In genomic region chr4:104897297-104897645, GRCh38 we compare ENCODE assay signal across 20 cellular contexts.
A peak's percentile ranks its signal among the peaks of the same experiment; 100 is the strongest.
DNase-seq lines count a peak whose midpoint lies in the region; ATAC-seq and TF ChIP-seq lines count a peak whose summit lies in the region.
"Had no signal": no experiment of that assay in that cellular context is flagged by ENCODE, and none has a peak within 500 bp of the region (broad histone marks: within the 10 kb centered on the region; RNA-seq: fewer than 3 reads in every experiment).

No MANE protein-coding gene starts in this region.

- DNase-seq in non-pigmented ciliary epithelial cell (ENCODE audit: low read depth) (peak; percentile 59), SKM-1 treated with dmso at 0.1 percent for 144 hours (lab: John Stamatoyannopoulos, UW; ENCODE audit: unreplicated experiment) (no peak), endodermal cell (no peak), GM10266 (ENCODE audit: extremely low spot score) (no peak)
- DNase-seq: activated CD8-positive, alpha-beta memory T cell treated with anti-CD3 and anti-CD28 coated beads, Interleukin-2, amount 50 U/mL, for 48 hours; activated naive CD4-positive, alpha-beta T cell treated with anti-CD3 and anti-CD28 coated beads, Interleukin-2, amount 10 ng/mL, durations not matched to agents 7 days and 5 days; AML-193; body of pancreas; Calu3; dermis blood vessel endothelial cell; head of caudate nucleus; mesenchymal stem cell; stimulated activated CD4-positive, alpha-beta T cell treated with anti-CD3 and anti-CD28 coated beads, Interleukin-1b, Interleukin-23, amount 100 ng/mL, for 48 hours; T-helper 17 cell; testis had no signal

- H3K27me3 Mint-ChIP-seq in brain = no peaks in the 10 kb centered on the region
- H3K27me3 Mint-ChIP-seq in endodermal cell (ENCODE audit: insufficient read depth) = peaks cover 19% of the 10 kb centered on the region
- H3K27me3 Mint-ChIP-seq: T-helper 17 cell had no signal

- no peak overlapping the region for H3K27ac ChIP-seq in endodermal cell (ENCODE audit: low read depth, low read length)
- H3K27ac ChIP-seq: body of pancreas, neutrophil, right atrium auricular region, testis had no signal

- ATAC-seq in GM19025 (IDR thresholded peaks at IDR 0.05; ENCODE audit: low read depth, unreplicated experiment) = peak; percentile 7
- peak; percentile 18 for ATAC-seq in HG02870 (IDR thresholded peaks at IDR 0.05; ENCODE audit: unreplicated experiment)
- ATAC-seq: body of pancreas, T-helper 17 cell had no signal

- 91% methylated on average over 1 of the region's 1 CpG; no CpG with 5 or more reads in 1 of the 2 experiments for WGBS in endodermal cell (ENCODE audit: insufficient coverage in 1 of 2, insufficient read length in 1 of 2), 2 experiments

- H3K36me3 ChIP-seq in endodermal cell (ENCODE audit: control insufficient read depth, insufficient read depth, low read length) = no peaks in the 10 kb centered on the region
- H3K36me3 ChIP-seq: neutrophil, right atrium auricular region had no signal

- H3K4me3 ChIP-seq in endodermal cell (ENCODE audit: low read length) = no peak overlapping the region
- H3K4me3 ChIP-seq: body of pancreas, right atrium auricular region, testis had no signal

- H3K36me3 Mint-ChIP-seq in brain (no peaks in the 10 kb centered on the region), endodermal cell (ENCODE audit: low read depth) (no peaks in the 10 kb centered on the region)
- H3K36me3 Mint-ChIP-seq: activated naive CD4-positive, alpha-beta T cell treated with anti-CD3 and anti-CD28 coated beads, Interleukin-2, amount 10 ng/mL, durations not matched to agents 7 days and 5 days had no signal

- H3K4me3 Mint-ChIP-seq in brain (no peak overlapping the region), endodermal cell (no peak overlapping the region)
- H3K4me3 Mint-ChIP-seq: activated naive CD4-positive, alpha-beta T cell treated with anti-CD3 and anti-CD28 coated beads, Interleukin-2, amount 10 ng/mL, durations not matched to agents 7 days and 5 days; T-helper 17 cell had no signal

- H3K27me3 ChIP-seq in endodermal cell (ENCODE audit: control insufficient read depth, insufficient read depth, low read length, poor library complexity, severe bottlenecking) = no peaks in the 10 kb centered on the region
- H3K27me3 ChIP-seq: body of pancreas, neutrophil, right atrium auricular region, testis had no signal

- no peaks in the 10 kb centered on the region for H3K4me1 ChIP-seq in endodermal cell (ENCODE audit: control insufficient read depth, insufficient read depth, low read length)
- H3K4me1 ChIP-seq: body of pancreas, right atrium auricular region, testis had no signal

- no peak overlapping the region for H3K9ac ChIP-seq in endodermal cell (ENCODE audit: extremely low read depth, low read length, poor library complexity, severe bottlenecking)

- H3K27ac Mint-ChIP-seq in brain (peak overlapping the region in 3 of 5 experiments; percentile 29 to 50 (median 47)), endodermal cell (no peak overlapping the region)
- H3K27ac Mint-ChIP-seq: activated naive CD4-positive, alpha-beta T cell treated with anti-CD3 and anti-CD28 coated beads, Interleukin-2, amount 10 ng/mL, durations not matched to agents 7 days and 5 days; T-helper 17 cell had no signal

- H3K9me3 Mint-ChIP-seq in brain (peaks cover 5 to 17% (median 7%) of the 10 kb centered on the region in 5 experiments), endodermal cell (peaks cover 2% of the 10 kb centered on the region)

- TF ChIP-seq CTCF in brain (conservative IDR thresholded peaks at IDR 0.05) = no peak
- TF ChIP-seq CTCF in endodermal cell (conservative IDR thresholded peaks at IDR 0.05) = no peak
- no peak for TF ChIP-seq CTCF in GM10266 (IDR thresholded peaks at IDR 0.05; ENCODE audit: control insufficient read depth, insufficient read depth, low read depth, missing control alignments)

- H3K9me3 ChIP-seq in endodermal cell (ENCODE audit: control insufficient read depth, low read length) = peaks cover 5% of the 10 kb centered on the region
- H3K9me3 ChIP-seq: body of pancreas, neutrophil, right atrium auricular region, testis had no signal

- H3K4me1 Mint-ChIP-seq in brain (peaks cover 34% of the 10 kb centered on the region), endodermal cell (no peaks in the 10 kb centered on the region)
- H3K4me1 Mint-ChIP-seq: activated naive CD4-positive, alpha-beta T cell treated with anti-CD3 and anti-CD28 coated beads, Interleukin-2, amount 10 ng/mL, durations not matched to agents 7 days and 5 days had no signal
